Comparison of ENCODE assay signal across 15 cellular contexts in genomic region chr22:47180796-47181195, GRCh38.
DNase-seq lines count a peak whose midpoint lies in the region; ATAC-seq, FAIRE-seq and TF ChIP-seq lines count a peak whose summit lies in the region.
"Had no signal": no experiment of that assay in that cellular context is flagged by ENCODE, and none has a peak within 500 bp of the region (broad histone marks: within the 10 kb centered on the region; RNA-seq: fewer than 3 reads in every experiment).

No MANE protein-coding gene starts in this region.

- no peaks in the 10 kb centered on the region for H3K79me2 ChIP-seq in K562 (ENCODE audit: control insufficient read depth, insufficient read depth, low read length)

- POLR2A ChIA-PET in K562 (lab: Yijun Ruan, JAX): no interaction called here

- peak; percentile 79 for DNase-seq in COLO829 (ENCODE audit: low spot score)
- DNase-seq in K562 (ENCODE audit: extremely low read depth in 1 of 4, low spot score in 3 of 4): no peak
- DNase-seq in iris pigment epithelial cell (ENCODE audit: low read depth): peak; percentile 10
- DNase-seq in superior temporal gyrus (ENCODE audit: extremely low spot score): peak; percentile 21
- DNase-seq in HTR-8/SVneo (ENCODE audit: insufficient read length, low spot score): no peak
- DNase-seq: 8988T; Calu3; CD4-positive, alpha-beta memory T cell; DMS79 treated with DMSO at 0.1 percent for 48 hours; GF-D8 had no signal

- H3K4me1 ChIP-seq in K562 (replicated peaks in 1 of 2; ENCODE audit: control insufficient read depth in 2 of 2, insufficient read depth in 2 of 2, low read length in 2 of 2): no peaks in the 10 kb centered on the region; a peak in 1 of 5 replicates
- H3K4me1 ChIP-seq: HAP-1 had no signal

- H4K20me1 ChIP-seq in K562 (replicated peaks; ENCODE audit: control insufficient read depth, insufficient read depth, low read length): no peaks in the 10 kb centered on the region

- no peak for TF ChIP-seq CTCF in K562 (IDR thresholded peaks at IDR 0.05 in 2 of 3, conservative IDR thresholded peaks at IDR 0.05 in 1 of 3; ENCODE audit: insufficient read depth in 2 of 3, low read depth in 1 of 3, low read length in 3 of 3)

- CTCF ChIA-PET in K562 (lab: Yijun Ruan, JAX; ENCODE audit: low intra/inter-chr PET ratio): no interaction called here

- no peaks in the 10 kb centered on the region for H3K36me3 ChIP-seq in K562 (ENCODE audit: control insufficient read depth, insufficient read depth, low read length)
- H3K36me3 ChIP-seq: HAP-1 had no signal

- H3K4me3 ChIP-seq in K562: no peak overlapping the region
- H3K4me3 ChIP-seq: BLaER1, HAP-1 had no signal

- no peak for TF ChIP-seq EP300 in K562 (IDR thresholded peaks at IDR 0.05; ENCODE audit: low read length)

- FAIRE-seq in K562 (lab: Jason Lieb, UNC) (no peak), HTR-8/SVneo (lab: Jason Lieb, UNC) (no peak)
- FAIRE-seq: H1 had no signal

- H3K27me3 ChIP-seq in K562 (ENCODE audit: control insufficient read depth in 2 of 2, insufficient read depth in 2 of 2, low read length in 2 of 2): peaks cover 0 to 7% of the 10 kb centered on the region in 2 experiments; a peak in 1 of 5 replicates
- H3K27me3 ChIP-seq: BLaER1 had no signal

- H3K4me2 ChIP-seq in K562 (ENCODE audit: insufficient read depth, low read length): no peak overlapping the region
- H3K4me2 ChIP-seq: BLaER1 had no signal

- no peak for TF ChIP-seq POLR2A in K562 (conservative IDR thresholded peaks at IDR 0.05)

- no peak overlapping the region for H2AFZ ChIP-seq in K562 (ENCODE audit: low read depth, low read length)

- intact Hi-C loops in K562 (cut with micrococcal nuclease): no loop called here

- ATAC-seq in K562 (no peak), GM21717 (IDR thresholded peaks at IDR 0.05; ENCODE audit: unreplicated experiment) (no peak), GM21529 (IDR thresholded peaks at IDR 0.05; ENCODE audit: unreplicated experiment) (no peak)

- 35% methylated on average over 2 of the region's 2 CpGs for WGBS in K562 (ENCODE audit: insufficient coverage, low coverage, missing lambda C conversion rate)

- no peaks in the 10 kb centered on the region for H3K9me1 ChIP-seq in K562 (ENCODE audit: control insufficient read depth, insufficient read depth, low read length)

- no peak for TF ChIP-seq RAD21 in K562 (CRISPR knock-in tag; conservative IDR thresholded peaks at IDR 0.05 in 1 of 2, IDR thresholded peaks at IDR 0.05 in 1 of 2)

- H3K9ac ChIP-seq in K562 (ENCODE audit: insufficient read depth in 1 of 2, low read depth in 2 of 2, low read length in 2 of 2): no peak overlapping the region
- H3K9ac ChIP-seq: BLaER1 had no signal

- H3K27ac ChIP-seq in K562 (ENCODE audit: extremely low read depth, low read depth, low read length): no peak overlapping the region
- H3K27ac ChIP-seq: BLaER1 had no signal

- H3K9me3 ChIP-seq in K562 (replicated peaks; ENCODE audit: control insufficient read depth, insufficient read depth, low read depth, low read length): no peaks in the 10 kb centered on the region
- H3K9me3 ChIP-seq: HAP-1 had no signal

- BruUV-seq in K562 (replicated peaks; lab: Mats Ljungman, UMichigan): no TSS peak

- in situ Hi-C loops in K562 (cut with MboI): no loop called here

TF ChIP-seq in K562, 482 proteins besides CTCF, POLR2A, EP300 and RAD21:
- no peak for TF ChIP-seq MAZ (CRISPR knock-in tag; conservative IDR thresholded peaks at IDR 0.05 in 1 of 2, IDR thresholded peaks at IDR 0.05 in 1 of 2)
- peak; percentile 33; the same call in 1 of the 2 replicates for TF ChIP-seq ATF3 (IDR thresholded peaks at IDR 0.05)
- TF ChIP-seq ATF3 (CRISPR knock-in tag; conservative IDR thresholded peaks at IDR 0.05): no peak
- no peak for TF ChIP-seq SMARCA4 (IDR thresholded peaks at IDR 0.05)

Comparison
In these comparisons a context has a peak if more than half of its experiments do, and no peak if none do; other contexts are left out.
1. DNase-seq: peak in COLO829 (single experiment), iris pigment epithelial cell (single experiment) and superior temporal gyrus (single experiment); none in K562 (0 of 4) and HTR-8/SVneo (single experiment).